Comparison of ENCODE assay signal across 8 cellular contexts in genomic region chr5:139293199-139293503, GRCh38. TPM values are rescaled to one million over a fixed set of nuclear protein-coding genes. Genes with fewer than 3 reads are reported as not detected.
DNase-seq lines count a peak whose midpoint lies in the region; ATAC-seq and TF ChIP-seq lines count a peak whose summit lies in the region.

No MANE protein-coding gene starts in this region.

- peak overlapping the region; percentile 97 to 100 (median 98) for H3K4me3 Mint-ChIP-seq in CD4-positive, CD25-positive, alpha-beta regulatory T cell
- peak overlapping the region; percentile 99 for H3K4me3 Mint-ChIP-seq in neural crest cell

- H3K9me2 ChIP-seq in MM.1S (replicated peaks; ENCODE audit: insufficient read depth, low read length): no peaks in the 10 kb centered on the region

- H3K4me1 Mint-ChIP-seq in CD4-positive, CD25-positive, alpha-beta regulatory T cell: peaks cover 17 to 49% (median 32%) of the 10 kb centered on the region in 4 donors
- H3K4me1 Mint-ChIP-seq in neural crest cell: peaks cover 35% of the 10 kb centered on the region

- peaks cover 54% of the 10 kb centered on the region for H3K79me2 ChIP-seq in MM.1S (ENCODE audit: low read length)

- no peak for ATAC-seq in CD4-positive, CD25-positive, alpha-beta regulatory T cell (ENCODE audit: low read depth in 2 of 2)
- ATAC-seq in GM18520 (IDR thresholded peaks at IDR 0.05; ENCODE audit: unreplicated experiment) (no peak), GM19397 (IDR thresholded peaks at IDR 0.05; ENCODE audit: unreplicated experiment) (no peak)

- peak overlapping the region; percentile 91 for H2AFZ ChIP-seq in MM.1S (ENCODE audit: low read length)

- H3K27ac ChIP-seq in CD4-positive, CD25-positive, alpha-beta regulatory T cell (ENCODE audit: insufficient read depth, low read length, poor library complexity, severe bottlenecking): peak overlapping the region; percentile 100
- H3K27ac ChIP-seq in MM.1S (ENCODE audit: low read length): peak overlapping the region; percentile 95; the same call in 1 of the 2 replicates
- peak overlapping the region; percentile 99 for H3K27ac ChIP-seq in effector memory CD4-positive, alpha-beta T cell (ENCODE audit: insufficient read depth, low read length, poor library complexity, severe bottlenecking)

- peaks cover 5% of the 10 kb centered on the region for H3K27me3 Mint-ChIP-seq in CD4-positive, CD25-positive, alpha-beta regulatory T cell
- H3K27me3 Mint-ChIP-seq in neural crest cell (ENCODE audit: low read depth): peaks cover 13% of the 10 kb centered on the region

- no peak for TF ChIP-seq CTCF in MM.1S (IDR thresholded peaks at IDR 0.05; ENCODE audit: low read length)
- TF ChIP-seq CTCF in neural crest cell (conservative IDR thresholded peaks at IDR 0.05): no peak

- peaks cover 37% of the 10 kb centered on the region for H4K20me1 ChIP-seq in MM.1S (ENCODE audit: insufficient read depth, low read length)

- no peaks in the 10 kb centered on the region for H3K36me3 Mint-ChIP-seq in CD4-positive, CD25-positive, alpha-beta regulatory T cell
- peaks cover 11% of the 10 kb centered on the region for H3K36me3 Mint-ChIP-seq in neural crest cell (ENCODE audit: low read depth)

- no peak for DNase-seq in CD4-positive, CD25-positive, alpha-beta regulatory T cell
- DNase-seq in MM.1S (no peak), neural crest cell (ENCODE audit: low read depth, low spot score) (no peak), NCI-H2107 treated with DMSO at 0.1 percent for 48 hours (lab: John Stamatoyannopoulos, UW; ENCODE audit: unreplicated experiment) (no peak), HCEC 1CT (no peak)
- DNase-seq in effector memory CD4-positive, alpha-beta T cell: no peak

- peak overlapping the region; percentile 93 for H3K4me2 ChIP-seq in MM.1S (ENCODE audit: low read depth, low read length)

- H3K4me1 ChIP-seq in CD4-positive, CD25-positive, alpha-beta regulatory T cell (ENCODE audit: control insufficient read depth, insufficient read depth, low read length, poor library complexity, severe bottlenecking): peaks cover 38% of the 10 kb centered on the region
- peaks cover 7% of the 10 kb centered on the region for H3K4me1 ChIP-seq in MM.1S (ENCODE audit: low read length)
- peaks cover 17% of the 10 kb centered on the region for H3K4me1 ChIP-seq in effector memory CD4-positive, alpha-beta T cell (ENCODE audit: control insufficient read depth, insufficient read depth, low read length, poor library complexity, severe bottlenecking)

- peaks cover 18% of the 10 kb centered on the region for H3F3A ChIP-seq in MM.1S (ENCODE audit: insufficient read depth, low read length)

- no peaks in the 10 kb centered on the region for H3K9me3 ChIP-seq in CD4-positive, CD25-positive, alpha-beta regulatory T cell (ENCODE audit: control insufficient read depth in 2 of 2, low read length in 2 of 2)
- no peaks in the 10 kb centered on the region for H3K9me3 ChIP-seq in MM.1S (replicated peaks; ENCODE audit: insufficient read depth, low read length)
- no peaks in the 10 kb centered on the region for H3K9me3 ChIP-seq in effector memory CD4-positive, alpha-beta T cell (ENCODE audit: control insufficient read depth, low read length)

- no peaks in the 10 kb centered on the region for H3K27me3 ChIP-seq in CD4-positive, CD25-positive, alpha-beta regulatory T cell (ENCODE audit: control insufficient read depth, insufficient read depth, low read length)
- H3K27me3 ChIP-seq in MM.1S (replicated peaks; ENCODE audit: insufficient read depth, low read length): no peaks in the 10 kb centered on the region
- no peaks in the 10 kb centered on the region for H3K27me3 ChIP-seq in effector memory CD4-positive, alpha-beta T cell (replicated peaks; ENCODE audit: control insufficient read depth, insufficient read depth, low read length, poor library complexity, severe bottlenecking)

- H3K4me3 ChIP-seq in CD4-positive, CD25-positive, alpha-beta regulatory T cell (ENCODE audit: low read depth, low read length): peak overlapping the region; percentile 100
- peak overlapping the region; percentile 89 for H3K4me3 ChIP-seq in MM.1S (ENCODE audit: low read length)
- peak overlapping the region; percentile 90 for H3K4me3 ChIP-seq in effector memory CD4-positive, alpha-beta T cell (ENCODE audit: insufficient read depth, low read depth, low read length, poor library complexity, severe bottlenecking)

- no peaks in the 10 kb centered on the region for H3K36me3 ChIP-seq in CD4-positive, CD25-positive, alpha-beta regulatory T cell (ENCODE audit: control insufficient read depth, insufficient read depth, low read length)
- no peaks in the 10 kb centered on the region for H3K36me3 ChIP-seq in MM.1S (replicated peaks; ENCODE audit: insufficient read depth, low read length)
- H3K36me3 ChIP-seq in effector memory CD4-positive, alpha-beta T cell (ENCODE audit: control insufficient read depth, insufficient read depth, low read length): no peaks in the 10 kb centered on the region

- peak overlapping the region; percentile 97 to 99 (median 99) for H3K27ac Mint-ChIP-seq in CD4-positive, CD25-positive, alpha-beta regulatory T cell
- H3K27ac Mint-ChIP-seq in neural crest cell (ENCODE audit: unreplicated experiment): peak overlapping the region; percentile 100

- H3K9me3 Mint-ChIP-seq in CD4-positive, CD25-positive, alpha-beta regulatory T cell: peaks cover 0 to 1% (median 0%) of the 10 kb centered on the region in 7 donors
- H3K9me3 Mint-ChIP-seq in neural crest cell: peaks cover 2% of the 10 kb centered on the region

- H3K9ac ChIP-seq in MM.1S (ENCODE audit: low read length): peak overlapping the region; percentile 97

RNA-seq across cellular contexts. Expression of gene MATR3, which starts 0.4 kb away (rescaled TPM):
- 391 TPM for total RNA-seq in CD4-positive, CD25-positive, alpha-beta regulatory T cell
- 100 to 1,000 TPM; 327 to 383 (median 361) TPM for polyA plus RNA-seq in CD4-positive, CD25-positive, alpha-beta regulatory T cell
- 321 and 329 TPM in 2 replicates for total RNA-seq in neural crest cell

RNA-seq across cellular contexts. Expression of gene PAIP2, which starts 48.5 kb away (rescaled TPM):
- total RNA-seq in CD4-positive, CD25-positive, alpha-beta regulatory T cell: 126 TPM
- polyA plus RNA-seq in CD4-positive, CD25-positive, alpha-beta regulatory T cell: 100 to 1,000 TPM; 335 to 426 (median 357) TPM
- total RNA-seq in neural crest cell: 103 and 104 TPM in 2 replicates
